Comparison of ENCODE assay signal across 10 cellular contexts in the genomic region with DNA sequence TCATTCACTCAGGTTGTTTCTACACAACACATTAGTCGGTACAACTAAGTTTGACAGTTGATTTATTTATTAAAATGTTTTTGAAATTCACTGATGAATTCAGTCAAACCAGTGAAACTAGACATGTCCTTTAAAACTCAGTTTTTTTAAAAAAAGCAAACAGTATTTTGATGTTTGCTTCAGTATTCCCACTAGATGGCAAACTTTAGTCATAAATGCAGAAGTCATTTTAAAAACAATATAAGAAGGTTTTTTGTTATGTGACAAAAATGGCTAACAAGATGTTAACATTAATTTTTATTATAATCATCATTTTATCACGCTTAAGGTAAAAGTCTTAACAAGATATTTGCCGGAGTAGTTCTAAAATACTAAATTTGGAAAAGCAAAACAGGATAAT.
DNase-seq lines count a peak whose midpoint lies in the region; FAIRE-seq and TF ChIP-seq lines count a peak whose summit lies in the region.
"Had no signal": no experiment of that assay in that cellular context is flagged by ENCODE, and none has a peak within 500 bp of the region (broad histone marks: within the 10 kb centered on the region; RNA-seq: fewer than 3 reads in every experiment).

No MANE protein-coding gene starts in this region.

- H3K9ac ChIP-seq in Karpas-422 (ENCODE audit: low read length) = no peak overlapping the region

- intact Hi-C loops in head of caudate nucleus (cut with DNase I) = no loop called here

- H3K27me3 ChIP-seq in Karpas-422 (ENCODE audit: low read length) (no peaks in the 10 kb centered on the region), BE2C (no peaks in the 10 kb centered on the region)

- H3K4me3 ChIP-seq in Karpas-422 (ENCODE audit: low read length) (no peak overlapping the region), BE2C (ENCODE audit: low read depth, low read length) (no peak overlapping the region)

- no peak overlapping the region for H3K4me2 ChIP-seq in Karpas-422 (ENCODE audit: low read depth, low read length, poor library complexity, severe bottlenecking)

- H3K4me1 ChIP-seq in Karpas-422 (ENCODE audit: low read length) (no peaks in the 10 kb centered on the region), BE2C (no peaks in the 10 kb centered on the region)

- no peaks in the 10 kb centered on the region for H4K20me1 ChIP-seq in Karpas-422 (ENCODE audit: insufficient read depth, low read depth, low read length)

- H3K9me2 ChIP-seq in Karpas-422 (replicated peaks; ENCODE audit: insufficient read depth, low read length) = no peaks in the 10 kb centered on the region

- TF ChIP-seq CTCF in VCaP (conservative IDR thresholded peaks at IDR 0.05) = peak; percentile 35
- no peak for TF ChIP-seq CTCF in BE2C (IDR thresholded peaks at IDR 0.05; ENCODE audit: low read depth, low read length)

- peak; percentile 6 for DNase-seq in DMS 273 treated with DMSO at 0.1 percent for 48 hours (lab: John Stamatoyannopoulos, UW)
- DNase-seq in Karpas-422 = peak; percentile 57
- DNase-seq in left kidney (ENCODE audit: low read depth, low spot score) = peak; percentile 1
- no peak for DNase-seq in urothelium cell line (ENCODE audit: low spot score)
- DNase-seq in AG20443 (ENCODE audit: low spot score) = no peak
- no peak for DNase-seq in BE2C
- no peak for DNase-seq in head of caudate nucleus
- DNase-seq: DMS153, GOT3 had no signal

- no peaks in the 10 kb centered on the region for H3K36me3 ChIP-seq in Karpas-422 (ENCODE audit: insufficient read depth, low read length)
- H3K36me3 ChIP-seq in BE2C = no peaks in the 10 kb centered on the region

- H2AFZ ChIP-seq in Karpas-422 (ENCODE audit: low read length) = no peak overlapping the region

- no peak overlapping the region for H3K27ac ChIP-seq in Karpas-422 (ENCODE audit: low read length)
- no peak overlapping the region for H3K27ac ChIP-seq in VCaP

- FAIRE-seq in urothelium cell line (lab: Jason Lieb, UNC) = no peak

- no peaks in the 10 kb centered on the region for H3K9me3 ChIP-seq in Karpas-422 (ENCODE audit: low read length)
- no peaks in the 10 kb centered on the region for H3K9me3 ChIP-seq in BE2C

- no peaks in the 10 kb centered on the region for H3K79me2 ChIP-seq in Karpas-422 (ENCODE audit: low read length)

Comparison
In these comparisons a context has a peak if more than half of its experiments do, and no peak if none do; other contexts are left out.
1. DNase-seq: peak in DMS 273 treated with DMSO at 0.1 percent for 48 hours (single experiment), Karpas-422 (single experiment) and left kidney (single experiment); none in urothelium cell line (single experiment), AG20443 (single experiment), BE2C (single experiment) and head of caudate nucleus (0 of 42).